20 cellular contexts compared by ENCODE assay signal in the genomic region with DNA sequence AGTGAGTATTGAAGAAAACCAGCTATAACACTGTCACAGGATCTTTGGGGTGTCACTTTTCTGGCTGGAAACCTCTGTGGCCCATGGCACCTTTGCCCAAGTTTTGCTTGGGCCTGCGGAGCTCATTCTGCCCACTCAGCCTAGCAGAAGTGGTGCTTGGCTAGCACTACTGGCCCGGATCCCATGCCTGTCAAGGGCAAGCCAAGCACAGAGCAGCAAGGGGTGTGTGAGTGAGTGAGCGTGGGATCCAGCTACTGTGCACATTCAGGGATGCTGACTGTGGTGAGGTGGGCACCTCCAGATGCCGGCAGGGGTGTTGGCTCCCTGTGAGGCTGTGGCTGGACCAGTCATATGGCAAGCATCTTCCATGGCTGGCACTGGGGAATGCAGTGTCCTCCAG. TPM values are rescaled to one million over a fixed set of nuclear protein-coding genes. Genes with fewer than 3 reads are reported as not detected.
DNase-seq lines count a peak whose midpoint lies in the region; ATAC-seq and TF ChIP-seq lines count a peak whose summit lies in the region.
"Had no signal": no experiment of that assay in that cellular context is flagged by ENCODE, and none has a peak within 500 bp of the region (broad histone marks: within the 10 kb centered on the region; RNA-seq: fewer than 3 reads in every experiment).

No MANE protein-coding gene starts in this region.

- H3K4me3 Mint-ChIP-seq in stimulated activated naive CD8-positive, alpha-beta T cell treated with anti-CD3 and anti-CD28 coated beads, Interleukin-15, amount 100 ng/mL, for 72 hours: no peak overlapping the region
- H3K4me3 Mint-ChIP-seq: GM23338 had no signal

- intact Hi-C loops in left ventricle myocardium inferior (cut with micrococcal nuclease) (no loop called here), lower lobe of right lung (cut with DNase I) (no loop called here)

- H3K4me1 ChIP-seq in left ventricle myocardium inferior: no peaks in the 10 kb centered on the region
- H3K4me1 ChIP-seq in lower lobe of right lung: no peaks in the 10 kb centered on the region
- H3K4me1 ChIP-seq: BE2C, HAP-1 had no signal

- no peak overlapping the region for H3K27ac Mint-ChIP-seq in stimulated activated naive CD8-positive, alpha-beta T cell treated with anti-CD3 and anti-CD28 coated beads, Interleukin-15, amount 100 ng/mL, for 72 hours
- H3K27ac Mint-ChIP-seq: GM23338 had no signal

- H3K27ac ChIP-seq in left ventricle myocardium inferior (replicated peaks): no peak overlapping the region
- no peak overlapping the region for H3K27ac ChIP-seq in lower lobe of right lung

- H3K4me3 ChIP-seq in left ventricle myocardium inferior (no peak overlapping the region), lower lobe of right lung (no peak overlapping the region)
- H3K4me3 ChIP-seq: GM23338, HAP-1 had no signal

- in situ Hi-C loops in G401 (cut with HindIII; ENCODE audit: low sequenced_read_pairs): no loop called here

- peaks cover 19 to 40% of the 10 kb centered on the region in 2 donors for H3K9me3 Mint-ChIP-seq in stimulated activated naive CD8-positive, alpha-beta T cell treated with anti-CD3 and anti-CD28 coated beads, Interleukin-15, amount 100 ng/mL, for 72 hours

- H3K9me3 ChIP-seq in left ventricle myocardium inferior (replicated peaks): peaks cover 5% of the 10 kb centered on the region
- H3K9me3 ChIP-seq in lower lobe of right lung: no peaks in the 10 kb centered on the region
- H3K9me3 ChIP-seq: BE2C, HAP-1 had no signal

- no peaks in the 10 kb centered on the region for H3K27me3 Mint-ChIP-seq in stimulated activated naive CD8-positive, alpha-beta T cell treated with anti-CD3 and anti-CD28 coated beads, Interleukin-15, amount 100 ng/mL, for 72 hours

- H3K36me3 ChIP-seq in left ventricle myocardium inferior (no peaks in the 10 kb centered on the region), lower lobe of right lung (no peaks in the 10 kb centered on the region)
- H3K36me3 ChIP-seq: BE2C, HAP-1 had no signal

- H3K27me3 ChIP-seq in left ventricle myocardium inferior (ENCODE audit: low read depth): no peaks in the 10 kb centered on the region
- H3K27me3 ChIP-seq in lower lobe of right lung (ENCODE audit: low read depth): no peaks in the 10 kb centered on the region
- H3K27me3 ChIP-seq: BE2C had no signal

- TF ChIP-seq CTCF in left ventricle myocardium inferior (IDR thresholded peaks at IDR 0.05; ENCODE audit: borderline replicate concordance) (no peak), lower lobe of right lung (IDR thresholded peaks at IDR 0.05) (no peak)

- ATAC-seq in lower lobe of right lung (peak; percentile 88 to 94), GM21381 (IDR thresholded peaks at IDR 0.05; ENCODE audit: unreplicated experiment) (no peak), HG03457 (IDR thresholded peaks at IDR 0.05; ENCODE audit: unreplicated experiment) (no peak)
- no peak for ATAC-seq in stimulated activated naive CD8-positive, alpha-beta T cell treated with anti-CD3 and anti-CD28 coated beads, Interleukin-15, amount 100 ng/mL, for 72 hours
- ATAC-seq: GM23338 had no signal

- no peaks in the 10 kb centered on the region for H3K4me1 Mint-ChIP-seq in stimulated activated naive CD8-positive, alpha-beta T cell treated with anti-CD3 and anti-CD28 coated beads, Interleukin-15, amount 100 ng/mL, for 72 hours
- H3K4me1 Mint-ChIP-seq: GM23338 had no signal

- peak; percentile 75 for DNase-seq in G401 (ENCODE audit: low spot score)
- DNase-seq in globus pallidus (ENCODE audit: low spot score): peak; percentile 26
- peak; percentile 62 for DNase-seq in left ventricle myocardium inferior
- peak; percentile 65 for DNase-seq in lower lobe of right lung
- DNase-seq in stimulated activated CD4-positive, alpha-beta T cell treated with anti-CD3 and anti-CD28 coated beads, Interleukin-4, amount 100 ng/mL, for 1 hour: no peak
- DNase-seq in stimulated activated naive CD8-positive, alpha-beta T cell treated with anti-CD3 and anti-CD28 coated beads, Interleukin-15, amount 100 ng/mL, for 72 hours: no peak
- DNase-seq: BE2C, DMS79 treated with DMSO at 0.1 percent for 48 hours, KG1, NCI-H1092 treated with DMSO at 0.1 percent for 48 hours, NCI-H146, NCI-H2029, NCI-H345, NCI-H524 treated with DMSO at 0.1 percent for 48 hours, NCI-H82 had no signal

RNA-seq across cellular contexts. Expression of a gene that starts 55.4 kb away (rescaled TPM):
- not detected in 2 replicates for total RNA-seq in G401 (2014; rRNA removed; shearing (Covaris generic))
- total RNA-seq in left ventricle myocardium inferior (4.3 TPM), lower lobe of right lung (63.0 TPM)
- total RNA-seq: HT1080 had no signal

Comparison
In these comparisons a context has a peak if more than half of its experiments do, and no peak if none do; other contexts are left out.
1. DNase-seq: peak in G401 (single experiment), globus pallidus (single experiment), left ventricle myocardium inferior (single experiment) and lower lobe of right lung (single experiment); none in stimulated activated CD4-positive, alpha-beta T cell treated with anti-CD3 and anti-CD28 coated beads, Interleukin-4, amount 100 ng/mL, for 1 hour (single experiment) and stimulated activated naive CD8-positive, alpha-beta T cell treated with anti-CD3 and anti-CD28 coated beads, Interleukin-15, amount 100 ng/mL, for 72 hours (0 of 2).
2. ATAC-seq: peak in lower lobe of right lung (2 of 2); none in GM21381 (single experiment), HG03457 (single experiment) and stimulated activated naive CD8-positive, alpha-beta T cell treated with anti-CD3 and anti-CD28 coated beads, Interleukin-15, amount 100 ng/mL, for 72 hours (single experiment).
3. RNA of a gene that starts 55.4 kb away (total RNA-seq): 63.0 TPM in lower lobe of right lung (single experiment); 4.3 TPM in left ventricle myocardium inferior (single experiment) and not detected in G401; every median in the first group is over 10 times any median in the second.